8 cellular contexts compared by ENCODE assay signal in genomic region chr4:69025191-69025998, GRCh38.
DNase-seq lines count a peak whose midpoint lies in the region; ATAC-seq and TF ChIP-seq lines count a peak whose summit lies in the region.

No MANE protein-coding gene starts in this region.

- H3K9ac ChIP-seq in mesendoderm (ENCODE audit: low read length) = no peak overlapping the region

- no peak overlapping the region for H3K4me2 ChIP-seq in mesendoderm (ENCODE audit: low read length)

- DNase-seq in SK-MEL-5 (ENCODE audit: low read depth, low spot score) (peak; percentile 50), mesendoderm (peak; percentile 69), NCI-H2196 treated with DMSO at 0.1 percent for 48 hours (lab: John Stamatoyannopoulos, UW; ENCODE audit: unreplicated experiment) (no peak), sigmoid colon (no peak)
- DNase-seq in activated T-cell treated with anti-CD3 and anti-CD28 coated beads, Interleukin-2, amount 50 U/mL, for 48 hours = no peak
- DNase-seq in stimulated activated naive CD4-positive, alpha-beta T cell (lab: John Stamatoyannopoulos, UW) = no peak

- H2AK5ac ChIP-seq in mesendoderm (ENCODE audit: low read length) = no peak overlapping the region

- H3K27me3 ChIP-seq in mesendoderm (ENCODE audit: insufficient read depth, low read length, poor library complexity) = no peaks in the 10 kb centered on the region
- H3K27me3 ChIP-seq in sigmoid colon = no peaks in the 10 kb centered on the region

- H3K27ac ChIP-seq in mesendoderm (ENCODE audit: low read depth, low read length) = no peak overlapping the region
- H3K27ac ChIP-seq in sigmoid colon = no peak overlapping the region

- H4K5ac ChIP-seq in mesendoderm (ENCODE audit: low read length) = no peak overlapping the region

- no peak overlapping the region for H3K18ac ChIP-seq in mesendoderm (ENCODE audit: low read length)

- no peaks in the 10 kb centered on the region for H3K79me2 ChIP-seq in mesendoderm (ENCODE audit: control insufficient read depth, insufficient read depth, low read length)

- WGBS in mesendoderm (ENCODE audit: extremely low coverage, insufficient coverage, low lambda C conversion rate) = no CpG with 5 or more reads among the region's 4 CpGs
- 48 to 63% methylated on average over 4 of the region's 4 CpGs for whole genome bisulfite sequencing in sigmoid colon, 2 donors

- H3K23ac ChIP-seq in mesendoderm (ENCODE audit: low read length) = no peak overlapping the region

- H3K4ac ChIP-seq in mesendoderm (ENCODE audit: low read depth, low read length) = no peak overlapping the region

- no peak overlapping the region for H2BK120ac ChIP-seq in mesendoderm (ENCODE audit: low read depth, low read length)

- H2BK5ac ChIP-seq in mesendoderm (ENCODE audit: low read length) = no peak overlapping the region

- H3K36me3 ChIP-seq in mesendoderm (ENCODE audit: control insufficient read depth, insufficient read depth, low read length) (no peaks in the 10 kb centered on the region), sigmoid colon (no peaks in the 10 kb centered on the region)

- no peak overlapping the region for H3K4me3 ChIP-seq in mesendoderm (ENCODE audit: low read length)
- H3K4me3 ChIP-seq in sigmoid colon = no peak overlapping the region

- ATAC-seq in GM18520 (IDR thresholded peaks at IDR 0.05; ENCODE audit: unreplicated experiment) = peak; percentile 61
- ATAC-seq in HG02759 (IDR thresholded peaks at IDR 0.05; ENCODE audit: unreplicated experiment) = peak; percentile 83

- no peak for TF ChIP-seq EP300 in sigmoid colon (IDR thresholded peaks at IDR 0.05)

- TF ChIP-seq POLR2A in sigmoid colon (IDR thresholded peaks at IDR 0.05) = no peak

- H3K4me1 ChIP-seq in mesendoderm (ENCODE audit: control insufficient read depth, low read depth, low read length) = no peaks in the 10 kb centered on the region
- peaks cover 0 to 9% (median 0%) of the 10 kb centered on the region in 4 donors for H3K4me1 ChIP-seq in sigmoid colon

- H3K79me1 ChIP-seq in mesendoderm (ENCODE audit: low read length) = no peaks in the 10 kb centered on the region

- H2BK15ac ChIP-seq in mesendoderm (replicated peaks; ENCODE audit: low read depth) = no peak overlapping the region

- TF ChIP-seq CTCF in sigmoid colon (IDR thresholded peaks at IDR 0.05) = no peak

- in situ Hi-C loops in SK-MEL-5 (cut with HindIII; ENCODE audit: low pct_unique_long_range_greater_than_20kb, low sequenced_read_pairs) = no loop called here

- H4K8ac ChIP-seq in mesendoderm (ENCODE audit: low read depth, low read length) = no peak overlapping the region

- intact Hi-C loops in sigmoid colon (cut with DNase I) = no loop called here

- no peaks in the 10 kb centered on the region for H3K9me3 ChIP-seq in sigmoid colon

- H3K56ac ChIP-seq in mesendoderm (ENCODE audit: low read length) = no peak overlapping the region

Comparison
In these comparisons a context has a peak if more than half of its experiments do, and no peak if none do; other contexts are left out.
1. DNase-seq: peak in SK-MEL-5 (single experiment) and mesendoderm (single experiment); none in activated T-cell treated with anti-CD3 and anti-CD28 coated beads, Interleukin-2, amount 50 U/mL, for 48 hours (0 of 2), NCI-H2196 treated with DMSO at 0.1 percent for 48 hours (single experiment), stimulated activated naive CD4-positive, alpha-beta T cell (0 of 6) and sigmoid colon (single experiment).